Comparison of ENCODE assay signal across 17 cellular contexts in genomic region chrX:101682723-101683122, GRCh38. TPM values are rescaled to one million over a fixed set of nuclear protein-coding genes. Genes with fewer than 3 reads are reported as not detected.
DNase-seq lines count a peak whose midpoint lies in the region; ATAC-seq and TF ChIP-seq lines count a peak whose summit lies in the region.
"Had no signal": no experiment of that assay in that cellular context is flagged by ENCODE, and none has a peak within 500 bp of the region (broad histone marks: within the 10 kb centered on the region; RNA-seq: fewer than 3 reads in every experiment).

No MANE protein-coding gene starts in this region.

- no peaks in the 10 kb centered on the region for H3K36me3 ChIP-seq in A673 (ENCODE audit: insufficient read depth, low read length, poor library complexity, severe bottlenecking)
- H3K36me3 ChIP-seq: vagina had no signal

- ATAC-seq in omental fat pad (ENCODE audit: low FRiP score) (no peak), left ventricle myocardium superior (no peak), HG02571 (IDR thresholded peaks at IDR 0.05; ENCODE audit: unreplicated experiment) (no peak)
- ATAC-seq: activated CD4-positive, alpha-beta T cell treated with anti-CD3 and anti-CD28 coated beads for 36 hours; naive thymus-derived CD8-positive, alpha-beta T cell had no signal

- H3K27me3 ChIP-seq in A673 (replicated peaks; ENCODE audit: insufficient read depth, low read depth, low read length, poor library complexity), result no peaks in the 10 kb centered on the region
- H3K27me3 ChIP-seq: vagina had no signal

- no peaks in the 10 kb centered on the region for H3K9me3 ChIP-seq in A673 (ENCODE audit: low read depth, low read length, poor library complexity, severe bottlenecking)
- H3K9me3 ChIP-seq: vagina had no signal

- POLR2A ChIA-PET in A673 (lab: Charles Lee; ENCODE audit: low non-redundant PET), result no interaction called here

- peak; percentile 71 for DNase-seq in A673 (ENCODE audit: low spot score)
- DNase-seq in H4 (ENCODE audit: low spot score), result peak; percentile 31
- peak; percentile 61 for DNase-seq in astrocyte of the spinal cord (ENCODE audit: low read depth, low spot score)
- DNase-seq in kidney tubule cell (ENCODE audit: low spot score), result peak; percentile 33
- no peak for DNase-seq in omental fat pad (ENCODE audit: low spot score)
- no peak for DNase-seq in left ventricle myocardium superior
- no peak for DNase-seq in C1 segment of cervical spinal cord (lab: John Stamatoyannopoulos, UW)
- DNase-seq: activated CD4-positive, alpha-beta T cell treated with anti-CD3 and anti-CD28 coated beads for 36 hours; dorsolateral prefrontal cortex; naive thymus-derived CD8-positive, alpha-beta T cell; NCI-H1436 treated with DMSO at 0.1 percent for 48 hours; NCI-H2171; NCI-H526 treated with DMSO at 0.1 percent for 48 hours; SW 1271 had no signal

- intact Hi-C loops in A673 (cut with micrococcal nuclease; ENCODE audit: unreplicated experiment) (no loop called here), left ventricle myocardium superior (cut with micrococcal nuclease) (no loop called here)

- H3K4me3 ChIP-seq in A673 (ENCODE audit: low read depth, low read length, poor library complexity, severe bottlenecking) (no peak overlapping the region), astrocyte of the spinal cord (ENCODE audit: low read depth, low read length) (no peak overlapping the region)
- H3K4me3 ChIP-seq: dorsolateral prefrontal cortex, vagina had no signal

- in situ Hi-C loops in astrocyte of the spinal cord (cut with HindIII; ENCODE audit: low sequenced_read_pairs), result no loop called here

- CTCF ChIA-PET in A673 (lab: Charles Lee), result no interaction called here

- TF ChIP-seq CTCF in A673 (conservative IDR thresholded peaks at IDR 0.05; ENCODE audit: low read depth, low read length), result no peak
- TF ChIP-seq CTCF in astrocyte of the spinal cord (IDR thresholded peaks at IDR 0.05; ENCODE audit: low read depth, low read length), result no peak
- no peak for TF ChIP-seq CTCF in omental fat pad (IDR thresholded peaks at IDR 0.05)

- no TSS peak for BruUV-seq in A673 (replicated peaks; lab: Mats Ljungman, UMichigan)

- no peak overlapping the region for H3K27ac ChIP-seq in A673 (ENCODE audit: low read depth, low read length, poor library complexity, severe bottlenecking)
- H3K27ac ChIP-seq: dorsolateral prefrontal cortex, vagina had no signal

- no peaks in the 10 kb centered on the region for H3K4me1 ChIP-seq in A673 (ENCODE audit: insufficient read depth, low read length, poor library complexity, severe bottlenecking)
- H3K4me1 ChIP-seq: vagina had no signal

RNA-seq across cellular contexts. Expression of gene ARMCX2, which starts 23.1 kb away (rescaled TPM):
- total RNA-seq in A673 (2021) (53.9 and 58.8 TPM in 2 replicates), omental fat pad (10 to 100 TPM in 3 of 4 donors, 1 to 10 TPM in 1; 9.7 to 32.1 (median 20.0) TPM), left ventricle myocardium superior (27.7 TPM)
- total RNA-seq in H4 (2014; rRNA removed; shearing (Covaris generic)), result 1.5 and 5.9 TPM in 2 replicates
- total RNA-seq: MCF 10A had no signal

RNA-seq across cellular contexts. Expression of gene ARMCX3, which starts 59.8 kb away (rescaled TPM):
- 31.7 and 37.8 TPM in 2 replicates for total RNA-seq in A673 (2021)
- 13.0 and 18.4 TPM in 2 replicates for total RNA-seq in H4 (2014; rRNA removed; shearing (Covaris generic))
- 10 to 100 TPM; 33.7 to 51.2 (median 48.7) TPM for total RNA-seq in omental fat pad
- 54.5 TPM for total RNA-seq in left ventricle myocardium superior

Comparison
In these comparisons a context has a peak if more than half of its experiments do, and no peak if none do; other contexts are left out.
1. DNase-seq: peak in A673 (single experiment), H4 (single experiment), astrocyte of the spinal cord (single experiment) and kidney tubule cell (single experiment); none in omental fat pad (single experiment), left ventricle myocardium superior (single experiment) and C1 segment of cervical spinal cord (0 of 14).